In genomic region chr2:226676618-226677017, GRCh38 we compare ENCODE assay signal across 17 cellular contexts.
DNase-seq lines count a peak whose midpoint lies in the region; ATAC-seq and TF ChIP-seq lines count a peak whose summit lies in the region.
"Had no signal": no experiment of that assay in that cellular context is flagged by ENCODE, and none has a peak within 500 bp of the region (broad histone marks: within the 10 kb centered on the region; RNA-seq: fewer than 3 reads in every experiment).

No MANE protein-coding gene starts in this region.

- H3K4me2 ChIP-seq in neuronal stem cell (ENCODE audit: insufficient read depth, low read length, poor library complexity, severe bottlenecking) = no peak overlapping the region
- H3K4me2 ChIP-seq: BLaER1 had no signal

- H3K23ac ChIP-seq in neuronal stem cell (ENCODE audit: low read depth, low read length, poor library complexity) = no peak overlapping the region

- H2BK15ac ChIP-seq in neuronal stem cell (ENCODE audit: low read length) = no peak overlapping the region

- no peaks in the 10 kb centered on the region for H3K36me3 ChIP-seq in Peyer's patch
- H3K36me3 ChIP-seq in right lobe of liver = no peaks in the 10 kb centered on the region
- H3K36me3 ChIP-seq in neuronal stem cell (replicated peaks in 1 of 2; ENCODE audit: control insufficient read depth in 2 of 2, insufficient read depth in 2 of 2, low read length in 2 of 2) = no peaks in the 10 kb centered on the region
- H3K36me3 ChIP-seq: BLaER1, HAP-1 had no signal

- H3K79me1 ChIP-seq in neuronal stem cell (ENCODE audit: low read depth, low read length) = no peaks in the 10 kb centered on the region

- H3K18ac ChIP-seq in neuronal stem cell (ENCODE audit: low read length) = peak overlapping the region; percentile 45

- H4K91ac ChIP-seq in neuronal stem cell (ENCODE audit: low read depth, low read length, poor library complexity) = no peak overlapping the region

- no peak overlapping the region for H2AFZ ChIP-seq in neuronal stem cell (ENCODE audit: low read length)

- H3K9ac ChIP-seq in neuronal stem cell (ENCODE audit: low read depth, low read length, poor library complexity) = no peak overlapping the region
- H3K9ac ChIP-seq: BLaER1 had no signal

- POLR2A ChIA-PET in activated CD4-positive, alpha-beta T cell treated with anti-CD3 and anti-CD28 coated beads, Interleukin-2, amount 10 ng/mL, durations not matched to agents 7 days and 5 days (lab: Charles Lee) = no interaction called here

- H3K9me3 ChIP-seq in Peyer's patch (no peaks in the 10 kb centered on the region), right lobe of liver (no peaks in the 10 kb centered on the region), neuronal stem cell (replicated peaks in 1 of 2; ENCODE audit: control insufficient read depth in 2 of 2, insufficient read depth in 1 of 2, low read depth in 1 of 2, low read length in 2 of 2) (no peaks in the 10 kb centered on the region)
- H3K9me3 ChIP-seq: BLaER1, HAP-1 had no signal

- ATAC-seq in right lobe of liver = peak; percentile 39 to 72 (median 66)

- CTCF ChIA-PET in activated CD4-positive, alpha-beta T cell treated with anti-CD3 and anti-CD28 coated beads, Interleukin-2, amount 10 ng/mL, durations not matched to agents 7 days and 5 days (lab: Charles Lee) = no interaction called here

- no peaks in the 10 kb centered on the region for H3K27me3 ChIP-seq in Peyer's patch
- no peaks in the 10 kb centered on the region for H3K27me3 ChIP-seq in right lobe of liver
- H3K27me3 ChIP-seq in neuronal stem cell (ENCODE audit: control insufficient read depth in 3 of 3, insufficient read depth in 3 of 3, low read depth in 1 of 3, low read length in 3 of 3) = no peaks in the 10 kb centered on the region
- H3K27me3 ChIP-seq: BLaER1 had no signal

- peaks cover 17% of the 10 kb centered on the region for H3K27me3 Mint-ChIP-seq in activated CD4-positive, alpha-beta T cell treated with anti-CD3 and anti-CD28 coated beads, Interleukin-2, amount 10 ng/mL, durations not matched to agents 7 days and 5 days

- no peak overlapping the region for H3K27ac Mint-ChIP-seq in activated CD4-positive, alpha-beta T cell treated with anti-CD3 and anti-CD28 coated beads, Interleukin-2, amount 10 ng/mL, durations not matched to agents 7 days and 5 days
- H3K27ac Mint-ChIP-seq: B cell; CD4-positive, alpha-beta T cell; CD8-positive, alpha-beta memory T cell had no signal

- TF ChIP-seq CTCF in C4-2B (conservative IDR thresholded peaks at IDR 0.05) (no peak), Peyer's patch (IDR thresholded peaks at IDR 0.05) (no peak), right lobe of liver (IDR thresholded peaks at IDR 0.05) (no peak)

- WGBS in right lobe of liver (ENCODE audit: insufficient coverage, low coverage, low lambda C conversion rate, missing lambda C conversion rate) = 33% methylated on average over 1 of the region's 1 CpG
- WGBS in neuronal stem cell (ENCODE audit: extremely low coverage in 2 of 2, insufficient read length in 2 of 2, insufficient replicate concordance in 1 of 2), 2 donors = no CpG with 5 or more reads among the region's 1 CpG

- no peak overlapping the region for H2BK12ac ChIP-seq in neuronal stem cell (ENCODE audit: low read length)

- TF ChIP-seq POLR2A in Peyer's patch (IDR thresholded peaks at IDR 0.05) = no peak
- TF ChIP-seq POLR2A in right lobe of liver (IDR thresholded peaks at IDR 0.05) = no peak

- H2BK120ac ChIP-seq in neuronal stem cell (ENCODE audit: low read depth, low read length) = no peak overlapping the region

- H4K8ac ChIP-seq in neuronal stem cell (ENCODE audit: low read depth, low read length) = no peak overlapping the region

- peak overlapping the region; percentile 83 for H3K27ac ChIP-seq in C4-2B
- H3K27ac ChIP-seq in Peyer's patch = peak overlapping the region in 3 of 4 donors; percentile 7 to 80 (median 71)
- H3K27ac ChIP-seq in right lobe of liver = peak overlapping the region in 2 of 3 donors; percentile 31 to 68
- H3K27ac ChIP-seq in neuronal stem cell (replicated peaks; ENCODE audit: low read length) = no peak overlapping the region
- H3K27ac ChIP-seq: BLaER1 had no signal

- DNase-seq in Peyer's patch (no peak), right lobe of liver (no peak), neuronal stem cell (ENCODE audit: low spot score) (no peak), DMS53 (lab: John Stamatoyannopoulos, UW) (no peak)
- no peak for DNase-seq in activated CD4-positive, alpha-beta T cell treated with anti-CD3 and anti-CD28 coated beads, Interleukin-2, amount 10 ng/mL, durations not matched to agents 7 days and 5 days
- no peak for DNase-seq in activated effector memory CD4-positive, alpha-beta T cell treated with Interleukin-2 at 50 U/mL for 16 hours
- DNase-seq: CD4-positive, alpha-beta T cell; CD8-positive, alpha-beta memory T cell; DMS 273 treated with DMSO at 0.1 percent for 48 hours; DMS79 treated with DMSO at 0.1 percent for 48 hours; GF-D8; GOT3 had no signal

- intact Hi-C loops in right lobe of liver (cut with DNase I) = no loop called here

- H3K4me3 ChIP-seq in Peyer's patch (no peak overlapping the region), right lobe of liver (no peak overlapping the region), neuronal stem cell (ENCODE audit: low read length in 2 of 2) (no peak overlapping the region)
- H3K4me3 ChIP-seq: BLaER1, HAP-1 had no signal

- H3K4me1 ChIP-seq in Peyer's patch (peaks cover 0 to 27% (median 2%) of the 10 kb centered on the region in 4 donors), right lobe of liver (peaks cover 0 to 15% (median 4%) of the 10 kb centered on the region in 4 donors), neuronal stem cell (ENCODE audit: control insufficient read depth in 2 of 2, insufficient read depth in 1 of 2, low read depth in 1 of 2, low read length in 2 of 2) (peaks cover 0 to 6% of the 10 kb centered on the region in 2 donors)
- H3K4me1 ChIP-seq: HAP-1 had no signal

- no peak overlapping the region for H3K4me3 Mint-ChIP-seq in activated CD4-positive, alpha-beta T cell treated with anti-CD3 and anti-CD28 coated beads, Interleukin-2, amount 10 ng/mL, durations not matched to agents 7 days and 5 days
- H3K4me3 Mint-ChIP-seq: B cell; CD14-positive monocyte; CD4-positive, alpha-beta T cell; CD8-positive, alpha-beta memory T cell had no signal

- no peaks in the 10 kb centered on the region for H3K9me3 Mint-ChIP-seq in activated CD4-positive, alpha-beta T cell treated with anti-CD3 and anti-CD28 coated beads, Interleukin-2, amount 10 ng/mL, durations not matched to agents 7 days and 5 days
- H3K9me3 Mint-ChIP-seq: CD4-positive, alpha-beta T cell had no signal

- no peak overlapping the region for H3K4ac ChIP-seq in neuronal stem cell (ENCODE audit: low read length)

- no peaks in the 10 kb centered on the region for H3K36me3 Mint-ChIP-seq in activated CD4-positive, alpha-beta T cell treated with anti-CD3 and anti-CD28 coated beads, Interleukin-2, amount 10 ng/mL, durations not matched to agents 7 days and 5 days (ENCODE audit: low read depth)
- H3K36me3 Mint-ChIP-seq: CD14-positive monocyte; CD8-positive, alpha-beta memory T cell had no signal

- H2BK5ac ChIP-seq in neuronal stem cell (ENCODE audit: low read length) = no peak overlapping the region

- H3K14ac ChIP-seq in neuronal stem cell (ENCODE audit: low read length) = no peak overlapping the region

- no peak overlapping the region for H2AK5ac ChIP-seq in neuronal stem cell (ENCODE audit: low read depth, low read length)

- peaks cover 5% of the 10 kb centered on the region for H3K4me1 Mint-ChIP-seq in activated CD4-positive, alpha-beta T cell treated with anti-CD3 and anti-CD28 coated beads, Interleukin-2, amount 10 ng/mL, durations not matched to agents 7 days and 5 days
- H3K4me1 Mint-ChIP-seq: B cell, CD14-positive monocyte had no signal
